In genomic region chr7:42385912-42386311, GRCh38 we compare ENCODE assay signal across 22 cellular contexts.
DNase-seq lines count a peak whose midpoint lies in the region; ATAC-seq and TF ChIP-seq lines count a peak whose summit lies in the region.
"Had no signal": no experiment of that assay in that cellular context is flagged by ENCODE, and none has a peak within 500 bp of the region (broad histone marks: within the 10 kb centered on the region; RNA-seq: fewer than 3 reads in every experiment).

No MANE protein-coding gene starts in this region.

- no peaks in the 10 kb centered on the region for H4K20me1 ChIP-seq in mammary epithelial cell (ENCODE audit: insufficient read depth, low read length)

- H3K27me3 ChIP-seq in mammary epithelial cell (ENCODE audit: insufficient read depth, low read length): no peaks in the 10 kb centered on the region
- no peaks in the 10 kb centered on the region for H3K27me3 ChIP-seq in iPS DF 6.9 (ENCODE audit: control insufficient read depth, insufficient read depth, low read length)
- H3K27me3 ChIP-seq: SJCRH30, spleen had no signal

- no peak overlapping the region for H2AFZ ChIP-seq in mammary epithelial cell (ENCODE audit: low read depth, low read length)

- intact Hi-C loops in mammary epithelial cell (cut with micrococcal nuclease): no loop called here

- H3K9ac ChIP-seq in mammary epithelial cell (ENCODE audit: insufficient read depth, low read length): no peak overlapping the region

- H3K4me2 ChIP-seq in mammary epithelial cell (ENCODE audit: insufficient read depth, low read depth, low read length): no peak overlapping the region

- no TSS peak for BruUV-seq in mammary epithelial cell (replicated peaks; lab: Mats Ljungman, UMichigan)

- 95% methylated on average over 3 of the region's 3 CpGs for WGBS in mammary epithelial cell (ENCODE audit: low coverage, missing lambda C conversion rate)
- no CpG with 5 or more reads among the region's 3 CpGs for whole genome bisulfite sequencing in iPS DF 6.9 (ENCODE audit: insufficient coverage, insufficient read length)

- DNase-seq in M059J (ENCODE audit: low read depth) (peak; percentile 7), mammary epithelial cell (no peak), iPS DF 6.9 (ENCODE audit: low read depth, low spot score) (peak; percentile 1), NCI-H2029 treated with DMSO at 0.1 percent for 48 hours (lab: John Stamatoyannopoulos, UW) (no peak), DMS153 (lab: John Stamatoyannopoulos, UW) (no peak)
- DNase-seq: activated CD4-positive, alpha-beta T cell treated with anti-CD3 and anti-CD28 coated beads for 36 hours; activated CD8-positive, alpha-beta memory T cell treated with anti-CD3 and anti-CD28 coated beads, Interleukin-2, amount 10 ng/mL, durations not matched to agents 7 days and 5 days; activated naive CD8-positive, alpha-beta T cell treated with anti-CD3 and anti-CD28 coated beads, Interleukin-2, amount 50 U/mL, for 24 hours; Caco-2; central memory CD4-positive, alpha-beta T cell; effector memory CD8-positive, alpha-beta T cell; foreskin melanocyte; NCI-H2081 treated with DMSO at 0.1 percent for 48 hours; NCI-H526; nephron progenitor cell; psoas muscle; spleen had no signal

- TF ChIP-seq CTCF in GM12872 (IDR thresholded peaks at IDR 0.05; ENCODE audit: insufficient read depth, low read depth, low read length) (peak; percentile 27; the same call in 1 of the 3 replicates), mammary epithelial cell (conservative IDR thresholded peaks at IDR 0.05 in 1 of 2, IDR thresholded peaks at IDR 0.05 in 1 of 2; ENCODE audit: extremely low read depth in 1 of 2, insufficient read depth in 1 of 2, low read depth in 1 of 2, low read length in 2 of 2) (peak; percentile 12 to 26)

- in situ Hi-C loops in mammary epithelial cell (cut with MboI; ENCODE audit: low sequenced_read_pairs in 2 of 2): no loop called here

- no peaks in the 10 kb centered on the region for H3K79me2 ChIP-seq in mammary epithelial cell (ENCODE audit: insufficient read depth, low read length)

- ATAC-seq in GM21423 (IDR thresholded peaks at IDR 0.05; ENCODE audit: unreplicated experiment) (no peak), GM21576 (IDR thresholded peaks at IDR 0.05; ENCODE audit: unreplicated experiment) (no peak)
- ATAC-seq: activated CD4-positive, alpha-beta T cell treated with anti-CD3 and anti-CD28 coated beads for 36 hours; activated CD8-positive, alpha-beta memory T cell treated with anti-CD3 and anti-CD28 coated beads, Interleukin-2, amount 10 ng/mL, durations not matched to agents 7 days and 5 days; activated naive CD8-positive, alpha-beta T cell treated with anti-CD3 and anti-CD28 coated beads, Interleukin-2, amount 50 U/mL, for 24 hours; effector memory CD8-positive, alpha-beta T cell; HepG2; psoas muscle had no signal

- H3K27ac ChIP-seq in mammary epithelial cell (ENCODE audit: insufficient read depth, low read depth, low read length): no peak overlapping the region
- H3K27ac ChIP-seq in iPS DF 6.9 (ENCODE audit: low read length): no peak overlapping the region
- H3K27ac ChIP-seq: psoas muscle, SJCRH30, spleen had no signal

- dilution Hi-C loops in mammary epithelial cell (cut with HindIII; ENCODE audit: low sequenced_read_pairs): no loop called here

- no peaks in the 10 kb centered on the region for H3K36me3 ChIP-seq in mammary epithelial cell (ENCODE audit: insufficient read depth, low read length)
- H3K36me3 ChIP-seq in iPS DF 6.9 (ENCODE audit: control insufficient read depth, insufficient read depth, low read length): no peaks in the 10 kb centered on the region
- H3K36me3 ChIP-seq: SJCRH30, spleen had no signal

- CTCF ChIA-PET in mammary epithelial cell (lab: Charles Lee; ENCODE audit: low non-redundant PET): no interaction called here

- H3K4me1 ChIP-seq in mammary epithelial cell (ENCODE audit: insufficient read depth, low read length): no peaks in the 10 kb centered on the region
- H3K4me1 ChIP-seq in iPS DF 6.9 (ENCODE audit: control insufficient read depth, insufficient read depth, low read length): no peaks in the 10 kb centered on the region
- H3K4me1 ChIP-seq: Caco-2, psoas muscle, spleen had no signal

- H3K4me3 ChIP-seq in mammary epithelial cell (replicated peaks in 1 of 3; ENCODE audit: insufficient read depth in 1 of 3, low read depth in 2 of 3, low read length in 3 of 3): no peak overlapping the region
- H3K4me3 ChIP-seq in iPS DF 6.9 (ENCODE audit: low read length): no peak overlapping the region
- H3K4me3 ChIP-seq: psoas muscle, SJCRH30, spleen had no signal

- H3K9me3 ChIP-seq in mammary epithelial cell (replicated peaks; ENCODE audit: insufficient read depth, low read length): no peaks in the 10 kb centered on the region
- H3K9me3 ChIP-seq in iPS DF 6.9 (ENCODE audit: control insufficient read depth, insufficient read depth, low read length): no peaks in the 10 kb centered on the region
- H3K9me3 ChIP-seq: Caco-2, psoas muscle, SJCRH30, spleen had no signal

Comparison
In these comparisons a context has a peak if more than half of its experiments do, and no peak if none do; other contexts are left out.
1. DNase-seq: peak in M059J (single experiment) and iPS DF 6.9 (single experiment); none in mammary epithelial cell (single experiment), NCI-H2029 treated with DMSO at 0.1 percent for 48 hours (single experiment) and DMS153 (single experiment).